21 cellular contexts compared by ENCODE assay signal in genomic region chr14:100566119-100566518, GRCh38. TPM values are rescaled to one million over a fixed set of nuclear protein-coding genes. Genes with fewer than 3 reads are reported as not detected.
DNase-seq lines count a peak whose midpoint lies in the region; ATAC-seq and TF ChIP-seq lines count a peak whose summit lies in the region.
"Had no signal": no experiment of that assay in that cellular context is flagged by ENCODE, and none has a peak within 500 bp of the region (broad histone marks: within the 10 kb centered on the region; RNA-seq: fewer than 3 reads in every experiment).

No MANE protein-coding gene starts in this region.

- CTCF ChIA-PET in MCF 10A (lab: Yijun Ruan, JAX) (no interaction called here), T-cell (lab: Charles Lee) (no interaction called here)
- CTCF ChIA-PET in activated CD4-positive, alpha-beta T cell treated with anti-CD3 and anti-CD28 coated beads, Interleukin-2, amount 10 ng/mL, durations not matched to agents 7 days and 5 days (lab: Charles Lee) = no interaction called here
- CTCF ChIA-PET in activated CD4-positive, alpha-beta memory T cell treated with anti-CD3 and anti-CD28 coated beads, Interleukin-2, amount 10 ng/mL, durations not matched to agents 7 days and 5 days (lab: Charles Lee) = interaction anchor here (1.6 kb wide), 1 partner anchor 80 kb away, joined by 5 read pairs; no protein-coding TSS in a partner anchor

- TF ChIP-seq CTCF in breast epithelium (IDR thresholded peaks at IDR 0.05) (no peak), MCF 10A (IDR thresholded peaks at IDR 0.05; ENCODE audit: unreplicated experiment) (no peak), mucosa of descending colon (IDR thresholded peaks at IDR 0.05) (no peak), stomach (IDR thresholded peaks at IDR 0.05) (no peak)

- POLR2A ChIA-PET in MCF 10A (lab: Yijun Ruan, JAX) (no interaction called here), T-cell (lab: Charles Lee) (no interaction called here)
- POLR2A ChIA-PET in activated CD4-positive, alpha-beta T cell treated with anti-CD3 and anti-CD28 coated beads, Interleukin-2, amount 10 ng/mL, durations not matched to agents 7 days and 5 days (lab: Charles Lee) = no interaction called here
- POLR2A ChIA-PET in activated CD4-positive, alpha-beta memory T cell treated with anti-CD3 and anti-CD28 coated beads, Interleukin-2, amount 10 ng/mL, durations not matched to agents 7 days and 5 days (lab: Charles Lee) = no interaction called here

- peaks cover 0 to 5% of the 10 kb centered on the region in 2 donors for H3K4me1 ChIP-seq in breast epithelium
- H3K4me1 ChIP-seq in mucosa of descending colon (ENCODE audit: low read depth) = peaks cover 9% of the 10 kb centered on the region
- H3K4me1 ChIP-seq in stomach = peaks cover 18 to 31% (median 29%) of the 10 kb centered on the region in 4 donors

- no peak overlapping the region for H3K27ac Mint-ChIP-seq in MCF 10A (ENCODE audit: low read depth, unreplicated experiment)
- no peak overlapping the region for H3K27ac Mint-ChIP-seq in T-cell
- no peak overlapping the region for H3K27ac Mint-ChIP-seq in activated CD4-positive, alpha-beta T cell treated with anti-CD3 and anti-CD28 coated beads, Interleukin-2, amount 10 ng/mL, durations not matched to agents 7 days and 5 days
- no peak overlapping the region for H3K27ac Mint-ChIP-seq in activated CD4-positive, alpha-beta memory T cell treated with anti-CD3 and anti-CD28 coated beads, Interleukin-2, amount 10 ng/mL, durations not matched to agents 7 days and 5 days
- H3K27ac Mint-ChIP-seq: activated CD8-positive, alpha-beta memory T cell treated with anti-CD3 and anti-CD28 coated beads, Interleukin-2, amount 10 ng/mL, durations not matched to agents 7 days and 5 days; activated naive CD4-positive, alpha-beta T cell treated with anti-CD3 and anti-CD28 coated beads, Interleukin-2, amount 10 ng/mL, durations not matched to agents 7 days and 5 days; T-helper 2 cell treated with Interferon-gamma antibody and Interleukin-4, amounts not matched to agents 5 μg/mL and 100 μg/mL, for 36 hours had no signal

- no TSS peak for BruUV-seq in MCF 10A (replicated peaks; lab: Mats Ljungman, UMichigan)

- H3K36me3 ChIP-seq in breast epithelium = no peaks in the 10 kb centered on the region
- no peaks in the 10 kb centered on the region for H3K36me3 ChIP-seq in mucosa of descending colon (ENCODE audit: low read depth)
- no peaks in the 10 kb centered on the region for H3K36me3 ChIP-seq in stomach
- H3K36me3 ChIP-seq: SJSA1 had no signal

- intact Hi-C loops in breast epithelium (cut with DNase I; ENCODE audit: low total_unique reads) (no loop called here), MCF 10A (cut with micrococcal nuclease) (no loop called here), mucosa of descending colon (cut with DNase I, micrococcal nuclease) (no loop called here), stomach (cut with DNase I; ENCODE audit: low total_unique reads) (no loop called here)

- DNase-seq in breast epithelium (ENCODE audit: low spot score in 2 of 2) = peak in 1 of 2 donors; percentile 45
- no peak for DNase-seq in MCF 10A (ENCODE audit: unreplicated experiment)
- DNase-seq in T-cell = no peak
- DNase-seq in mucosa of descending colon = peak; percentile 80 to 87 (median 83)
- peak; percentile 70 for DNase-seq in stomach
- DNase-seq in activated CD4-positive, alpha-beta T cell treated with anti-CD3 and anti-CD28 coated beads, Interleukin-2, amount 10 ng/mL, durations not matched to agents 7 days and 5 days = no peak
- no peak for DNase-seq in activated CD4-positive, alpha-beta memory T cell treated with anti-CD3 and anti-CD28 coated beads, Interleukin-2, amount 10 ng/mL, durations not matched to agents 7 days and 5 days
- no peak for DNase-seq in activated CD8-positive, alpha-beta memory T cell treated with anti-CD3 and anti-CD28 coated beads for 24 hours
- DNase-seq: ACHN; activated CD8-positive, alpha-beta memory T cell treated with anti-CD3 and anti-CD28 coated beads, Interleukin-2, amount 10 ng/mL, durations not matched to agents 7 days and 5 days; activated naive CD4-positive, alpha-beta T cell treated with anti-CD3 and anti-CD28 coated beads, Interleukin-2, amount 10 ng/mL, durations not matched to agents 7 days and 5 days; DND-41; foreskin fibroblast; mammary epithelial cell; MV-4-11; NCI-H1930; NCI-H524 had no signal

- peak overlapping the region; percentile 61 to 85 for H3K27ac ChIP-seq in breast epithelium
- H3K27ac ChIP-seq in stomach = no peak overlapping the region
- H3K27ac ChIP-seq: SJSA1 had no signal

- H3K36me3 Mint-ChIP-seq in MCF 10A (ENCODE audit: insufficient read depth, unreplicated experiment) (no peaks in the 10 kb centered on the region), T-cell (no peaks in the 10 kb centered on the region)
- H3K36me3 Mint-ChIP-seq in activated CD4-positive, alpha-beta T cell treated with anti-CD3 and anti-CD28 coated beads, Interleukin-2, amount 10 ng/mL, durations not matched to agents 7 days and 5 days (ENCODE audit: low read depth) = no peaks in the 10 kb centered on the region
- no peaks in the 10 kb centered on the region for H3K36me3 Mint-ChIP-seq in activated CD4-positive, alpha-beta memory T cell treated with anti-CD3 and anti-CD28 coated beads, Interleukin-2, amount 10 ng/mL, durations not matched to agents 7 days and 5 days (ENCODE audit: low read depth)
- H3K36me3 Mint-ChIP-seq: activated CD8-positive, alpha-beta memory T cell treated with anti-CD3 and anti-CD28 coated beads, Interleukin-2, amount 10 ng/mL, durations not matched to agents 7 days and 5 days; activated naive CD4-positive, alpha-beta T cell treated with anti-CD3 and anti-CD28 coated beads, Interleukin-2, amount 10 ng/mL, durations not matched to agents 7 days and 5 days had no signal

- H3K4me3 ChIP-seq in breast epithelium = peak overlapping the region in 1 of 3 donors; percentile 87
- no peak overlapping the region for H3K4me3 ChIP-seq in mucosa of descending colon
- no peak overlapping the region for H3K4me3 ChIP-seq in stomach
- H3K4me3 ChIP-seq: K562, SJSA1 had no signal

- H3K27me3 ChIP-seq in breast epithelium (peaks cover 0 to 26% of the 10 kb centered on the region in 2 donors), stomach (peaks cover 0 to 75% (median 47%) of the 10 kb centered on the region in 3 donors)

- H3K9me3 ChIP-seq in breast epithelium (no peaks in the 10 kb centered on the region), mucosa of descending colon (no peaks in the 10 kb centered on the region), stomach (no peaks in the 10 kb centered on the region)
- H3K9me3 ChIP-seq: SJSA1 had no signal

- H3K9me3 Mint-ChIP-seq in MCF 10A (ENCODE audit: unreplicated experiment) = no peaks in the 10 kb centered on the region
- no peaks in the 10 kb centered on the region for H3K9me3 Mint-ChIP-seq in T-cell
- no peaks in the 10 kb centered on the region for H3K9me3 Mint-ChIP-seq in activated CD4-positive, alpha-beta T cell treated with anti-CD3 and anti-CD28 coated beads, Interleukin-2, amount 10 ng/mL, durations not matched to agents 7 days and 5 days
- no peaks in the 10 kb centered on the region for H3K9me3 Mint-ChIP-seq in activated CD4-positive, alpha-beta memory T cell treated with anti-CD3 and anti-CD28 coated beads, Interleukin-2, amount 10 ng/mL, durations not matched to agents 7 days and 5 days
- H3K9me3 Mint-ChIP-seq: activated naive CD4-positive, alpha-beta T cell treated with anti-CD3 and anti-CD28 coated beads, Interleukin-2, amount 10 ng/mL, durations not matched to agents 7 days and 5 days; T-helper 2 cell treated with Interferon-gamma antibody and Interleukin-4, amounts not matched to agents 5 μg/mL and 100 μg/mL, for 36 hours had no signal

- H3K4me3 Mint-ChIP-seq in MCF 10A (ENCODE audit: unreplicated experiment) (no peak overlapping the region), T-cell (peak overlapping the region in 2 of 3 donors; percentile 37 to 46)
- no peak overlapping the region for H3K4me3 Mint-ChIP-seq in activated CD4-positive, alpha-beta T cell treated with anti-CD3 and anti-CD28 coated beads, Interleukin-2, amount 10 ng/mL, durations not matched to agents 7 days and 5 days
- H3K4me3 Mint-ChIP-seq in activated CD4-positive, alpha-beta memory T cell treated with anti-CD3 and anti-CD28 coated beads, Interleukin-2, amount 10 ng/mL, durations not matched to agents 7 days and 5 days = no peak overlapping the region

- WGBS in stomach, 5 donors = 46 to 80% (median 58%) methylated on average over 11 of the region's 11 CpGs

- H3K4me1 Mint-ChIP-seq in MCF 10A (ENCODE audit: insufficient read depth, unreplicated experiment) (no peaks in the 10 kb centered on the region), T-cell (peaks cover 3 to 9% (median 4%) of the 10 kb centered on the region in 3 donors)
- H3K4me1 Mint-ChIP-seq in activated CD4-positive, alpha-beta T cell treated with anti-CD3 and anti-CD28 coated beads, Interleukin-2, amount 10 ng/mL, durations not matched to agents 7 days and 5 days = peaks cover 2% of the 10 kb centered on the region
- H3K4me1 Mint-ChIP-seq in activated CD4-positive, alpha-beta memory T cell treated with anti-CD3 and anti-CD28 coated beads, Interleukin-2, amount 10 ng/mL, durations not matched to agents 7 days and 5 days = peaks cover 7% of the 10 kb centered on the region

- TF ChIP-seq POLR2A in breast epithelium (IDR thresholded peaks at IDR 0.05) = no peak
- no peak for TF ChIP-seq POLR2A in stomach (IDR thresholded peaks at IDR 0.05)

- TF ChIP-seq EP300 in stomach (IDR thresholded peaks at IDR 0.05) = no peak

- peaks cover 11% of the 10 kb centered on the region for H3K27me3 Mint-ChIP-seq in MCF 10A (ENCODE audit: insufficient read depth, unreplicated experiment)
- peaks cover 12 to 38% of the 10 kb centered on the region in 2 donors for H3K27me3 Mint-ChIP-seq in T-cell
- peaks cover 35% of the 10 kb centered on the region for H3K27me3 Mint-ChIP-seq in activated CD4-positive, alpha-beta T cell treated with anti-CD3 and anti-CD28 coated beads, Interleukin-2, amount 10 ng/mL, durations not matched to agents 7 days and 5 days
- H3K27me3 Mint-ChIP-seq in activated CD4-positive, alpha-beta memory T cell treated with anti-CD3 and anti-CD28 coated beads, Interleukin-2, amount 10 ng/mL, durations not matched to agents 7 days and 5 days = peaks cover 30% of the 10 kb centered on the region

- ATAC-seq in T-cell (replicated peaks in 1 of 4) (no peak), mucosa of descending colon (peak; percentile 95)
- ATAC-seq: activated CD4-positive, CD25-positive, alpha-beta regulatory T cell treated with anti-CD3 and anti-CD28 coated beads, Interleukin-2, amount 50 U/mL, for 24 hours; activated CD8-positive, alpha-beta memory T cell treated with anti-CD3 and anti-CD28 coated beads, Interleukin-2, amount 10 ng/mL, durations not matched to agents 7 days and 5 days; K562 had no signal

RNA-seq across cellular contexts. Expression of gene BEGAIN, which starts 21.1 kb away (rescaled TPM):
- 1 to 10 TPM in 2 of 3 donors, under 1 TPM in 1; 0.64 to 4.1 (median 2.0) TPM for total RNA-seq in breast epithelium
- 3.6 and 7.0 TPM in 2 replicates for total RNA-seq in MCF 10A (2022)
- 1 to 10 TPM in 3 of 5 donors, under 1 TPM in 1, not detected in 1; 0.23 to 1.9 (median 1.6) TPM for total RNA-seq in T-cell
- 1 to 10 TPM in 2 of 3 donors, under 1 TPM in 1; 0.75 to 2.5 (median 1.1) TPM for total RNA-seq in mucosa of descending colon
- total RNA-seq in stomach = 1 to 10 TPM in 1 of 5 donors, not detected in 4; 1.1 TPM
- polyA plus RNA-seq in stomach = under 1 TPM; 0.31 to 0.92 (median 0.75) TPM
- under 1 TPM in 1 of 2 experiments, not detected in 1; 0.10 TPM for total RNA-seq in activated CD4-positive, alpha-beta T cell treated with anti-CD3 and anti-CD28 coated beads, Interleukin-2, amount 10 ng/mL, durations not matched to agents 7 days and 5 days
- total RNA-seq in activated CD4-positive, alpha-beta memory T cell treated with anti-CD3 and anti-CD28 coated beads, Interleukin-2, amount 10 ng/mL, durations not matched to agents 7 days and 5 days = 1 to 10 TPM; 2.7 to 3.1 TPM
- total RNA-seq: SJSA1 had no signal

Comparison
In these comparisons a context has a peak if more than half of its experiments do, and no peak if none do; other contexts are left out.
1. DNase-seq: peak in mucosa of descending colon (3 of 3) and stomach (single experiment); none in MCF 10A (single experiment), T-cell (0 of 34), activated CD4-positive, alpha-beta T cell treated with anti-CD3 and anti-CD28 coated beads, Interleukin-2, amount 10 ng/mL, durations not matched to agents 7 days and 5 days (single experiment), activated CD4-positive, alpha-beta memory T cell treated with anti-CD3 and anti-CD28 coated beads, Interleukin-2, amount 10 ng/mL, durations not matched to agents 7 days and 5 days (single experiment) and activated CD8-positive, alpha-beta memory T cell treated with anti-CD3 and anti-CD28 coated beads for 24 hours (single experiment).
2. H3K27ac ChIP-seq: peak in breast epithelium (2 of 2); none in stomach (0 of 5).
3. H3K4me3 Mint-ChIP-seq: peak in T-cell (2 of 3); none in MCF 10A (single experiment), activated CD4-positive, alpha-beta T cell treated with anti-CD3 and anti-CD28 coated beads, Interleukin-2, amount 10 ng/mL, durations not matched to agents 7 days and 5 days (single experiment) and activated CD4-positive, alpha-beta memory T cell treated with anti-CD3 and anti-CD28 coated beads, Interleukin-2, amount 10 ng/mL, durations not matched to agents 7 days and 5 days (single experiment).